In genomic region chr2:45617496-45617895, GRCh38 we compare ENCODE assay signal across 27 cellular contexts.
"Had no signal": no experiment of that assay in that cellular context is flagged by ENCODE, and none has a peak within 500 bp of the region (broad histone marks: within the 10 kb centered on the region; RNA-seq: fewer than 3 reads in every experiment).

No MANE protein-coding gene starts in this region.

- H3K4me1 ChIP-seq: ascending aorta had no signal

- H3K36me3 ChIP-seq: ascending aorta, WERI-Rb-1 had no signal

- H3K9me3 ChIP-seq: ascending aorta had no signal

- H3K27ac ChIP-seq: ascending aorta, SK-N-MC, WERI-Rb-1 had no signal

- H3K27me3 ChIP-seq: ascending aorta had no signal

- ATAC-seq: activated CD8-positive, alpha-beta T cell treated with anti-CD3 and anti-CD28 coated beads for 36 hours; activated T-cell treated with anti-CD3 and anti-CD28 coated beads, Interleukin-2, amount 50 U/mL, for 72 hours; activated T-helper 17 cell treated with anti-CD3 and anti-CD28 coated beads, Interleukin-2, amount 50 U/mL, for 72 hours; Panc1; Right ventricle myocardium inferior had no signal

- DNase-seq: activated CD4-positive, alpha-beta T cell treated with anti-CD3 and anti-CD28 coated beads, Interleukin-2, amount 10 ng/mL, durations not matched to agents 24 days and 14 days; activated CD4-positive, alpha-beta T cell treated with anti-CD3 and anti-CD28 coated beads, Interleukin-2, amount 50 U/mL, for 4 hours; activated CD4-positive, CD25-positive, alpha-beta regulatory T cell; activated CD8-positive, alpha-beta T cell treated with anti-CD3 and anti-CD28 coated beads for 36 hours; activated gamma-delta T cell; activated naive CD4-positive, alpha-beta T cell treated with Interleukin-2 at 50 U/mL for 16 hours; activated naive CD8-positive, alpha-beta T cell treated with anti-CD3 and anti-CD28 coated beads, Interleukin-2, amount 10 ng/mL, durations not matched to agents 7 days and 5 days; activated T-cell treated with anti-CD3 and anti-CD28 coated beads, Interleukin-2, amount 50 U/mL, for 1 hour; activated T-cell treated with anti-CD3 and anti-CD28 coated beads, Interleukin-2, amount 50 U/mL, for 72 hours; amygdala; caudate nucleus; cerebellar nuclear complex; NCI-H1048; NCI-H1105 treated with DMSO at 0.1 percent for 48 hours; NCI-H1436 treated with DMSO at 0.1 percent for 48 hours; NCI-H1694 treated with DMSO at 0.1 percent for 48 hours; NCI-H2029; NCI-H345; NCI-H748 treated with DMSO at 0.1 percent for 48 hours; NK-92 treated with Interleukin-12 subunit alpha and Interleukin-12 subunit beta, amount 100 ng/mL, for 24 hours; T1000; WERI-Rb-1 had no signal

- H3K4me3 ChIP-seq: ascending aorta, SK-N-MC had no signal
